In genomic region chr6:54824225-54824624, GRCh38 we compare ENCODE assay signal across 5 cellular contexts. TPM values are rescaled to one million over a fixed set of nuclear protein-coding genes. Genes with fewer than 3 reads are reported as not detected.
"Had no signal": no experiment of that assay in that cellular context is flagged by ENCODE, and none has a peak within 500 bp of the region (broad histone marks: within the 10 kb centered on the region; RNA-seq: fewer than 3 reads in every experiment).

No MANE protein-coding gene starts in this region.

RNA-seq across cellular contexts. Expression of gene FAM83B, which starts 22.3 kb away (rescaled TPM):
- total RNA-seq: lung microvascular endothelial cell, mesenteric fat pad, mononuclear cell, myocyte had no signal
- polyA plus RNA-seq: immature natural killer cell had no signal
